In the genomic region with DNA sequence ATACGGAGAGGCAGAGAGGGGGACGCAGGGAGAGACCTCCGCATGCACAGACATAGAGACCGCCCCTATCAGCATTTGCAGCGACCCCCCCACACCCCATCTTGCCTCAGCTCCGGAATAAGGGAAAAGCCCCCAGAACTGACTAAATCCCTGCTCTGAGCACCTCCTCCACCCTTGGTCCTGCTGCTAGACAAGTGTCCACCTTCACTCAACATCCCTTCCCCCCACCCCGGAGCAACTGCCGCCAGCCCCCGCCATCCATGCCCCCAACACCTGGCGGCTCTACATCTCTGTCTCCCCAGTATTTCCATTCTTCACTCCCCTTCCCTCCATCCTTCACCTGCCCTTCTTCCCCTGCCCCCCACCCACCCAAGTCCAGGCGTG, we compare ENCODE assay signal across 1 cellular context.
TF ChIP-seq lines count a peak whose summit lies in the region.

No MANE protein-coding gene starts in this region.

TF ChIP-seq in GM12878, 131 proteins besides CTCF, POLR2A, EP300 and RAD21:
- TF ChIP-seq CREB1 (IDR thresholded peaks at IDR 0.05; ENCODE audit: low read depth), result no peak
